ENCODE assay signal across 21 cellular contexts in the genomic region with DNA sequence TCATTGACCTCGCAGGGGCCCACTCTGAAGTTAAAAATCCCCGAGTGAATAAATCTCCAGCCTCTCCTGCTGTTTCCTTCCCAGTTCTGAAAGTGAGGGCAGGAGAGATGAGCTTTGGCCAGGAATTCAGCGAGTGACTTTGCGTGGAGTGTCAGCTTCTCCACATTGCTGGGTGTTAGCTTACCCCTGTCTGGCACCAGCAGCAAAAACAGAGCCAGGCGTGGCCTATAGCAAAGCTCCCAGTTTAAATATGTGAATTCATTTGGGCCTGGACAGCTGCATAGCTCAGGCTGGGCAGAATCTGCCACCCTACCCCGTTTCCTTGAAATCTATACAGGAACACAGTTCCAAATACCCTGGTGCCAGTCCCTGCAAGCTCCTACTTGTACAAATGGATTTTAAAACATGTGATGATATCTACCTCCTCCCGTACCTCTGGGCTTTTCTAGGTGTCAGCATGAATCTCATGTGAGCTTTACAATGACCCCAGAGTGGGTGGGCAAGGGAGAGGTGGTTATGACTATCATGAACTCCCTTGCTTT. TPM values are rescaled to one million over a fixed set of nuclear protein-coding genes. Genes with fewer than 3 reads are reported as not detected.
DNase-seq lines count a peak whose midpoint lies in the region; ATAC-seq and TF ChIP-seq lines count a peak whose summit lies in the region.
"Had no signal": no experiment of that assay in that cellular context is flagged by ENCODE, and none has a peak within 500 bp of the region (broad histone marks: within the 10 kb centered on the region; RNA-seq: fewer than 3 reads in every experiment).

No MANE protein-coding gene starts in this region.

- TF ChIP-seq EP300 in gastroesophageal sphincter (IDR thresholded peaks at IDR 0.05) (no peak), stomach (IDR thresholded peaks at IDR 0.05) (no peak)

- H3K9me3 ChIP-seq in RWPE2 (ENCODE audit: severe bottlenecking) = no peaks in the 10 kb centered on the region
- H3K9me3 ChIP-seq in gastroesophageal sphincter = no peaks in the 10 kb centered on the region
- H3K9me3 ChIP-seq in muscle layer of duodenum (ENCODE audit: control insufficient read depth in 1 of 2, low read length in 2 of 2) = no peaks in the 10 kb centered on the region
- H3K9me3 ChIP-seq in stomach = no peaks in the 10 kb centered on the region
- H3K9me3 ChIP-seq: HAP-1, SJSA1 had no signal

- H3K27me3 ChIP-seq in RWPE2 (ENCODE audit: insufficient read depth, poor library complexity, severe bottlenecking) = no peaks in the 10 kb centered on the region
- H3K27me3 ChIP-seq in gastroesophageal sphincter = no peaks in the 10 kb centered on the region
- H3K27me3 ChIP-seq in muscle layer of duodenum (ENCODE audit: low read depth, low read length) = no peaks in the 10 kb centered on the region
- no peaks in the 10 kb centered on the region for H3K27me3 ChIP-seq in stomach
- H3K27me3 ChIP-seq: SJSA1 had no signal

- TF ChIP-seq CTCF in RWPE2 (IDR thresholded peaks at IDR 0.05; ENCODE audit: poor library complexity, severe bottlenecking) (no peak), gastroesophageal sphincter (IDR thresholded peaks at IDR 0.05) (no peak), stomach (IDR thresholded peaks at IDR 0.05) (no peak)

- no peaks in the 10 kb centered on the region for H3K36me3 ChIP-seq in RWPE2 (ENCODE audit: low read depth)
- peaks cover 0 to 14% of the 10 kb centered on the region in 2 donors for H3K36me3 ChIP-seq in gastroesophageal sphincter
- peaks cover 0 to 4% of the 10 kb centered on the region in 2 donors for H3K36me3 ChIP-seq in muscle layer of duodenum (ENCODE audit: control insufficient read depth in 1 of 2, insufficient read depth in 2 of 2, low read length in 2 of 2)
- H3K36me3 ChIP-seq in stomach = peaks cover 0 to 8% (median 0%) of the 10 kb centered on the region in 4 donors
- H3K36me3 ChIP-seq: HAP-1, SJSA1 had no signal

- no peaks in the 10 kb centered on the region for H3K4me1 ChIP-seq in RWPE2 (ENCODE audit: insufficient read depth, poor library complexity, severe bottlenecking)
- peaks cover 39 to 100% (median 82%) of the 10 kb centered on the region in 3 donors for H3K4me1 ChIP-seq in gastroesophageal sphincter
- H3K4me1 ChIP-seq in muscle layer of duodenum (ENCODE audit: control insufficient read depth in 1 of 2, insufficient read depth in 2 of 2, low read length in 2 of 2) = peaks cover 18 to 70% of the 10 kb centered on the region in 2 donors
- peaks cover 18 to 89% (median 57%) of the 10 kb centered on the region in 4 donors for H3K4me1 ChIP-seq in stomach
- H3K4me1 ChIP-seq: HAP-1, SJSA1 had no signal

- TF ChIP-seq POLR2A in gastroesophageal sphincter (IDR thresholded peaks at IDR 0.05) = no peak
- TF ChIP-seq POLR2A in stomach (IDR thresholded peaks at IDR 0.05) = no peak

- H3K27ac ChIP-seq in RWPE2 (ENCODE audit: poor library complexity, severe bottlenecking) (no peak overlapping the region), gastroesophageal sphincter (peak overlapping the region; percentile 11 to 86 (median 77)), muscle layer of duodenum (ENCODE audit: low read length) (peak overlapping the region; percentile 57), stomach (peak overlapping the region in 4 of 5 donors; percentile 33 to 71 (median 50))
- H3K27ac ChIP-seq: SJSA1 had no signal

- intact Hi-C loops in stomach (cut with DNase I; ENCODE audit: low total_unique reads) = no loop called here

- ATAC-seq in RWPE2 (ENCODE audit: low read depth) = peak; percentile 14; the same call in 1 of the 3 replicates
- peak; percentile 26 for ATAC-seq in gastroesophageal sphincter
- ATAC-seq in GM19035 (IDR thresholded peaks at IDR 0.05; ENCODE audit: unreplicated experiment) = no peak
- no peak for ATAC-seq in GM18868 (IDR thresholded peaks at IDR 0.05; ENCODE audit: unreplicated experiment)

- no peak for DNase-seq in RWPE2 (ENCODE audit: low spot score)
- no peak for DNase-seq in stomach
- no peak for DNase-seq in cerebellar nuclear complex (lab: John Stamatoyannopoulos, UW)
- DNase-seq in DMS153 (lab: John Stamatoyannopoulos, UW) = no peak
- DNase-seq: ACHN; activated CD4-positive, alpha-beta memory T cell treated with anti-CD3 and anti-CD28 coated beads, Interleukin-2, amount 10 ng/mL, durations not matched to agents 7 days and 5 days; activated naive CD4-positive, alpha-beta T cell treated with Interleukin-2 at 50 U/mL for 16 hours; activated T-cell treated with anti-CD3 and anti-CD28 coated beads, Interleukin-2, amount 50 U/mL, for 1 hour; DMS53; hypothalamus; IMR-90; kidney; NCI-H1694; NCI-H748 treated with DMSO at 0.1 percent for 48 hours; stimulated activated naive CD4-positive, alpha-beta T cell treated with Interleukin-2 at 50 U/mL for 16 hours had no signal

- 0 to 53% methylated on average over 2 to 6 of the region's 7 CpGs for WGBS in gastroesophageal sphincter (ENCODE audit: low coverage in 1 of 2), 2 donors
- WGBS in stomach, 5 donors = 61 to 75% (median 67%) methylated on average over 7 of the region's 7 CpGs

- H3K4me3 ChIP-seq in RWPE2 (ENCODE audit: severe bottlenecking) (no peak overlapping the region), gastroesophageal sphincter (no peak overlapping the region), muscle layer of duodenum (ENCODE audit: low read depth in 1 of 2, low read length in 2 of 2) (no peak overlapping the region), stomach (no peak overlapping the region)
- H3K4me3 ChIP-seq: HAP-1, SJSA1 had no signal

RNA-seq across cellular contexts. Expression of a gene that starts 25.6 kb away (rescaled TPM):
- 100 to 1,000 TPM; 560 to 818 (median 738) TPM for total RNA-seq in gastroesophageal sphincter
- 100 to 1,000 TPM; 103 to 248 (median 212) TPM for total RNA-seq in stomach
- 10 to 100 TPM; 30.4 to 55.9 (median 39.4) TPM for polyA plus RNA-seq in stomach
- total RNA-seq: activated CD4-positive, alpha-beta memory T cell treated with anti-CD3 and anti-CD28 coated beads, Interleukin-2, amount 10 ng/mL, durations not matched to agents 7 days and 5 days had no signal

Comparison
In these comparisons a context has a peak if more than half of its experiments do, and no peak if none do; other contexts are left out.
1. ATAC-seq: peak in RWPE2 (single experiment) and gastroesophageal sphincter (single experiment); none in GM19035 (single experiment) and GM18868 (single experiment).